ENCODE assay signal across 21 cellular contexts in genomic region chr14:59998575-59998974, GRCh38.
"Had no signal": no experiment of that assay in that cellular context is flagged by ENCODE, and none has a peak within 500 bp of the region (broad histone marks: within the 10 kb centered on the region; RNA-seq: fewer than 3 reads in every experiment).

No MANE protein-coding gene starts in this region.

- DNase-seq: activated CD4-positive, alpha-beta T cell treated with anti-CD3 and anti-CD28 coated beads for 1 hour; activated CD8-positive, alpha-beta memory T cell treated with anti-CD3 and anti-CD28 coated beads for 24 hours; activated gamma-delta T cell; activated naive CD4-positive, alpha-beta T cell treated with anti-CD3 and anti-CD28 coated beads, Interleukin-2, amount 10 ng/mL, durations not matched to agents 7 days and 5 days; activated naive CD8-positive, alpha-beta T cell treated with anti-CD3 and anti-CD28 coated beads, Interleukin-2, amount 10 ng/mL, durations not matched to agents 7 days and 5 days; amniotic stem cell; brain microvascular endothelial cell; dorsolateral prefrontal cortex; effector memory CD4-positive, alpha-beta T cell; erythroblast; foreskin keratinocyte; left ventricle myocardium superior; spleen; stimulated activated naive CD4-positive, alpha-beta T cell treated with Interleukin-2 at 50 U/mL for 16 hours; T-helper 2 cell; trophoblast cell had no signal

- H3K27me3 ChIP-seq: brain microvascular endothelial cell, dorsolateral prefrontal cortex had no signal

- H3K27ac ChIP-seq: brain microvascular endothelial cell, coronary artery, dorsolateral prefrontal cortex, foreskin keratinocyte, spleen, thoracic aorta had no signal

- FAIRE-seq: astrocyte, urothelium cell line had no signal

- ATAC-seq: foreskin keratinocyte, left ventricle myocardium superior, WTC11 had no signal

- H3K4me1 ChIP-seq: foreskin keratinocyte, spleen had no signal

- H3K4me3 ChIP-seq: coronary artery, dorsolateral prefrontal cortex, spleen, thoracic aorta had no signal

- H3K36me3 ChIP-seq: brain microvascular endothelial cell, spleen, thoracic aorta had no signal

- H3K9me3 ChIP-seq: spleen, thoracic aorta had no signal
